In the genomic region with DNA sequence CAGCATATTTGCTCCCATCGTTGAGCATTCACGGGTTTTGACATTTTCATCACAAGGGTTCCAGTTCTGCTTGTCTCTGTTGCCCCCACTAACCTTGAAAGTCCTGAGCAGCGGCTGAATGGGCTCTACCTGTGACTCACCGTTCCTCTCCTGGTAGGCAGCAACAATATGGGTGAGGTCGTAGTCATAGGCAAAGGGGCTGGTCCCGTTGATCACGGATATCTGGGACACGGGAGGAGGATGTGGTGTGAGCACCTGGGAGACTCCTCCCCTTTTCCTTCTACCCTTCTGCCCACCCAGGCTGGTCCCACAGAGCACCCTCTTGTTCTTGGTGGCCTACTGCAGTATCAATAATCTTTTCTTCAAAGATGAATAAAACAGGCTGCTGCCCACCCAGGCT, we compare ENCODE assay signal across 11 cellular contexts. TPM values are rescaled to one million over a fixed set of nuclear protein-coding genes. Genes with fewer than 3 reads are reported as not detected.
"Had no signal": no experiment of that assay in that cellular context is flagged by ENCODE, and none has a peak within 500 bp of the region (broad histone marks: within the 10 kb centered on the region; RNA-seq: fewer than 3 reads in every experiment).

No MANE protein-coding gene starts in this region.

RNA-seq across cellular contexts. Expression of a gene that starts 6.6 kb away (rescaled TPM):
- total RNA-seq: activated CD4-positive, alpha-beta T cell treated with anti-CD3 and anti-CD28 coated beads, Interleukin-2, amount 10 ng/mL, durations not matched to agents 24 days and 14 days; activated CD8-positive, alpha-beta T cell treated with anti-CD3 and anti-CD28 coated beads for 36 hours; activated naive CD8-positive, alpha-beta T cell treated with anti-CD3 and anti-CD28 coated beads for 36 hours; activated T-helper 1 cell treated with anti-CD3 and anti-CD28 coated beads, Interleukin-12 subunit alpha, Interleukin-12 subunit beta, Interleukin-2, Interleukin-4 antibody, amounts not matched to agents 30 ng/mL and 10 ng/mL and 1 ng/mL, durations not matched to agents 14 hours and 24 hours and 36 hours; activated T-helper 17 cell treated with anti-CD3 and anti-CD28 coated beads, Interleukin-2, amount 50 U/mL, for 72 hours; aorta; body of pancreas had no signal

RNA-seq across cellular contexts. Expression of a gene that starts 47.2 kb away (rescaled TPM):
- total RNA-seq: activated CD4-positive, alpha-beta memory T cell treated with anti-CD3 and anti-CD28 coated beads for 36 hours; activated CD4-positive, alpha-beta T cell treated with anti-CD3 and anti-CD28 coated beads, Interleukin-2, amount 10 ng/mL, durations not matched to agents 24 days and 14 days; activated CD8-positive, alpha-beta T cell treated with anti-CD3 and anti-CD28 coated beads for 36 hours; activated naive CD4-positive, alpha-beta T cell treated with anti-CD3 and anti-CD28 coated beads for 36 hours; activated naive CD4-positive, alpha-beta T cell treated with anti-CD3 and anti-CD28 coated beads, Interleukin-2, amount 50 U/mL, for 72 hours; activated T-cell treated with anti-CD3 and anti-CD28 coated beads, Interleukin-2, amount 50 U/mL, for 4 hours; activated T-helper 1 cell treated with anti-CD3 and anti-CD28 coated beads, Interleukin-12 subunit alpha, Interleukin-12 subunit beta, Interleukin-2, Interleukin-4 antibody, amounts not matched to agents 30 ng/mL and 10 ng/mL and 1 ng/mL, durations not matched to agents 14 hours and 24 hours and 36 hours; activated T-helper 17 cell treated with anti-CD3 and anti-CD28 coated beads, Interleukin-2, amount 50 U/mL, for 72 hours had no signal
